8 cellular contexts compared by ENCODE assay signal in the genomic region with DNA sequence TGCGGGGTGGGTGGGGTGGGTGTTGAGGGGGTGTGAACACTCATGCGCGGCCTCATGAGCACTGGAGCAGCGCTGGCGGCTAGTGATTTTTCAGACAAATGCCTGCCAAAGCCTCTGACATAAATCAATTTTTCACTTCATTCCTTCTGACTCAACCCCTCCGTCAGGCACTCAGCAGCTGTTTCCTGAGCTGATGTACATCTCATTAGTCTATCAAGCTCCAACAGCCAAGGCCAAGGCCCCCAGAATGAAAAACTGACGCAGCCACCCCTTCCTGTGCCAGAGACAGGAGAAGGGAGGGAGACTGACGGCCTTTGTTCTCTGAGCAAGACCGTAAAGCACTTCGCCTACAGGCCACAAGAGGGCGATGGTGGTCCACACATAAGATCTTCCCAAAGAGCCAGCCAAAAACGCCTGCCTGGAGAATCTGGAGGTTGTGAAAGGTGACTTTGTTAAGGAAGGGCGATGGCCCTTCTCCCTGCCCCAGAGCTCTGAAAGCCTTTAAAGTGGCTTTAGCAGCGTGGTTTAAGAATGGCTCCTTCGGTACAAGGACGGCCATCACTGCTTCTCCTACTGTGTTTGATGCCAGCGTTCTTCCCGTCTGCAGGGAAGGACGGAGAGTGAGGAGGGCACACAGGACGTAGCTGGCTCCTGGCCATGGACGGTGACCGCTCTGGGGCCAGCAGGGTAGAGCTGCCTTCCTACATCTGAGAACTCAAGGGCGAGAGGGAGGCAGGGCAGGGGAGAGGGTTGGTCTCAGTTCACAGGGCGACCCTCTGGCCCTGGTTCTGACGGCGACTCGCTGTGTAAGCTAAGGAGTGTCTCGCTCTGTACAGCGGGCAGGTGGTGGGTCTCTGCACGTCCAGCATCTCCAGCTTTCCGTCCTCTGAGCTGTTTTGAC. TPM values are rescaled to one million over a fixed set of nuclear protein-coding genes. Genes with fewer than 3 reads are reported as not detected.
A peak's percentile ranks its signal among the peaks of the same experiment; 100 is the strongest.
DNase-seq lines count a peak whose midpoint lies in the region; ATAC-seq and TF ChIP-seq lines count a peak whose summit lies in the region.

No MANE protein-coding gene starts in this region.

- peak overlapping the region in 8 of 10 donors; percentile 9 to 46 (median 34) for H3K4me3 ChIP-seq in heart right ventricle
- H3K4me3 ChIP-seq in vagina, result peak overlapping the region; percentile 18 to 39

- peak; percentile 78 for DNase-seq in GM10248 (ENCODE audit: extremely low spot score)
- DNase-seq in NCI-H128 (lab: John Stamatoyannopoulos, UW; ENCODE audit: unreplicated experiment), result peak; percentile 82
- peak; percentile 53 to 77 for DNase-seq in SW 1271 (lab: John Stamatoyannopoulos, UW)
- peak; percentile 82 for DNase-seq in activated naive CD8-positive, alpha-beta T cell treated with anti-CD3 and anti-CD28 coated beads, Interleukin-2, amount 50 U/mL, for 24 hours
- peak; percentile 81 to 89 for DNase-seq in heart right ventricle
- DNase-seq in putamen (ENCODE audit: low spot score), result peak; percentile 89
- peak in 1 of 2 donors; percentile 92 for DNase-seq in vagina (ENCODE audit: extremely low spot score in 2 of 2)

- peak; percentile 93 for TF ChIP-seq CTCF in GM10248 (IDR thresholded peaks at IDR 0.05; ENCODE audit: control extremely low read depth, extremely low read depth, low read depth, missing control alignments)
- peak; percentile 91 to 97 (median 96) for TF ChIP-seq CTCF in heart right ventricle (IDR thresholded peaks at IDR 0.05)
- TF ChIP-seq CTCF in vagina (IDR thresholded peaks at IDR 0.05), result peak; percentile 79 to 91 (median 82)

- no peaks in the 10 kb centered on the region for H3K9me3 ChIP-seq in heart right ventricle
- H3K9me3 ChIP-seq in vagina, result no peaks in the 10 kb centered on the region

- ATAC-seq in HG02610 (IDR thresholded peaks at IDR 0.05; ENCODE audit: unreplicated experiment) (peak; percentile 58), heart right ventricle (peak; percentile 79 to 95 (median 92))
- ATAC-seq in activated naive CD8-positive, alpha-beta T cell treated with anti-CD3 and anti-CD28 coated beads, Interleukin-2, amount 50 U/mL, for 24 hours, result peak; percentile 95

- intact Hi-C loops in heart right ventricle (cut with DNase I), result loop anchor here in 9 of 10 donors (5.0 to 10.0 kb wide), 9 partner anchors 38 to 1410 kb away; a partner anchor contains a TSS
- intact Hi-C loops in vagina (cut with DNase I), result no loop called here

- H3K4me1 Mint-ChIP-seq in activated naive CD8-positive, alpha-beta T cell treated with anti-CD3 and anti-CD28 coated beads, Interleukin-2, amount 50 U/mL, for 24 hours, result peaks cover 65% of the 10 kb centered on the region

- H3K27ac Mint-ChIP-seq in activated naive CD8-positive, alpha-beta T cell treated with anti-CD3 and anti-CD28 coated beads, Interleukin-2, amount 50 U/mL, for 24 hours, result peak overlapping the region; percentile 81

- no peaks in the 10 kb centered on the region for H3K9me3 Mint-ChIP-seq in activated naive CD8-positive, alpha-beta T cell treated with anti-CD3 and anti-CD28 coated beads, Interleukin-2, amount 50 U/mL, for 24 hours

- no peaks in the 10 kb centered on the region for H3K27me3 ChIP-seq in heart right ventricle
- no peaks in the 10 kb centered on the region for H3K27me3 ChIP-seq in vagina

- CTCF ChIA-PET in GM10248 (lab: Yijun Ruan, JAX), result interaction anchor here (0.6 to 9.4 kb wide), 49 partner anchors 9 to 1414 kb away, joined by 3 to 133 read pairs (median 4); a partner anchor contains a TSS

- POLR2A ChIA-PET in GM10248 (lab: Yijun Ruan, JAX), result no interaction called here

- H3K4me3 Mint-ChIP-seq in activated naive CD8-positive, alpha-beta T cell treated with anti-CD3 and anti-CD28 coated beads, Interleukin-2, amount 50 U/mL, for 24 hours, result no peak overlapping the region

- H3K27me3 Mint-ChIP-seq in activated naive CD8-positive, alpha-beta T cell treated with anti-CD3 and anti-CD28 coated beads, Interleukin-2, amount 50 U/mL, for 24 hours, result peaks cover 3% of the 10 kb centered on the region

- no peaks in the 10 kb centered on the region for H3K36me3 ChIP-seq in heart right ventricle
- H3K36me3 ChIP-seq in vagina, result no peaks in the 10 kb centered on the region

- H3K4me1 ChIP-seq in heart right ventricle (peaks cover 0 to 22% (median 9%) of the 10 kb centered on the region in 9 donors), vagina (peaks cover 11% of the 10 kb centered on the region)

- WGBS in heart right ventricle, 2 donors, result 27 to 33% methylated on average over 31 of the region's 31 CpGs

- no peak for TF ChIP-seq POLR2A in vagina (IDR thresholded peaks at IDR 0.05)

- peaks cover 4% of the 10 kb centered on the region for H3K36me3 Mint-ChIP-seq in activated naive CD8-positive, alpha-beta T cell treated with anti-CD3 and anti-CD28 coated beads, Interleukin-2, amount 50 U/mL, for 24 hours (ENCODE audit: low read depth)

- peak overlapping the region in 6 of 10 donors; percentile 0 to 54 (median 43) for H3K27ac ChIP-seq in heart right ventricle
- peak overlapping the region; percentile 66 for H3K27ac ChIP-seq in vagina

RNA-seq across cellular contexts. Expression of a gene that starts 37.1 kb away (rescaled TPM):
- 10 to 100 TPM; 10.6 to 27.3 (median 15.0) TPM for total RNA-seq in heart right ventricle
- 10 to 100 TPM; 12.1 to 17.7 TPM for polyA plus RNA-seq in heart right ventricle
- 30.0 TPM for total RNA-seq in vagina

RNA-seq across cellular contexts. Expression of a gene that starts 37.4 kb away (rescaled TPM):
- total RNA-seq in heart right ventricle (10 to 100 TPM; 24.1 to 72.6 (median 32.9) TPM), vagina (80.8 TPM)
- polyA plus RNA-seq in heart right ventricle, result 100 to 1,000 TPM in 1 of 2 donors, 10 to 100 TPM in 1; 77.5 to 177 TPM
